ENCODE assay signal across 13 cellular contexts in the genomic region with DNA sequence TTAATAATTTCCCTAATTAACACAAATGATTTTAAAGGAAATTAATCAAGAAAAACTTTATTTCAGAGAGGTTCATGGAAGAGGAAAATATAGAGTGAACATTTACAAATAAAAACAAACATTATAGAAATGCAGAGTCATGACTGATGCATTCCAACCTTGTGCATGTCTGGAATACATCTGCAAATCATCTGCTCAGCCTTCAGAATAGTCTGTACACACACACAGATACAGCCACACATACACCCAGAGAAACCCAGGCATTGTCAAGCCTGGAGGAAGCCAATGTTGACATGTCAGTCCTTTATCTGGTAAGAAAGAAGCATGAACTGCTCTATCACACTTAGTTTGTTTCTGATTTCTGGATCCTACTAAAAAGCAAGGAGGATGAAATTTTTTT.
DNase-seq lines count a peak whose midpoint lies in the region; ATAC-seq, FAIRE-seq and TF ChIP-seq lines count a peak whose summit lies in the region.
"Had no signal": no experiment of that assay in that cellular context is flagged by ENCODE, and none has a peak within 500 bp of the region (broad histone marks: within the 10 kb centered on the region; RNA-seq: fewer than 3 reads in every experiment).

No MANE protein-coding gene starts in this region.

- peaks cover 2% of the 10 kb centered on the region for H3K36me3 Mint-ChIP-seq in mesothelial cell of epicardium
- H3K36me3 Mint-ChIP-seq in T-cell: no peaks in the 10 kb centered on the region
- H3K36me3 Mint-ChIP-seq: CD14-positive monocyte had no signal

- H3K4me3 ChIP-seq in A549: no peak overlapping the region
- H3K4me3 ChIP-seq: esophagus muscularis mucosa had no signal

- H3K4me3 Mint-ChIP-seq in mesothelial cell of epicardium: no peak overlapping the region
- no peak overlapping the region for H3K4me3 Mint-ChIP-seq in T-cell
- H3K4me3 Mint-ChIP-seq: activated naive CD4-positive, alpha-beta T cell treated with anti-CD3 and anti-CD28 coated beads for 36 hours; CD14-positive monocyte; neural crest cell had no signal

- POLR2A ChIA-PET in A549 (lab: Yijun Ruan, JAX): no interaction called here
- POLR2A ChIA-PET in T-cell (lab: Charles Lee): no interaction called here

- ATAC-seq in A549: peak; percentile 83 to 90
- no peak for ATAC-seq in T-cell (replicated peaks in 1 of 4)

- no peaks in the 10 kb centered on the region for H3K27me3 Mint-ChIP-seq in mesothelial cell of epicardium (ENCODE audit: low read depth)
- no peaks in the 10 kb centered on the region for H3K27me3 Mint-ChIP-seq in T-cell

- H3K9me3 Mint-ChIP-seq in mesothelial cell of epicardium: peaks cover 10% of the 10 kb centered on the region
- no peaks in the 10 kb centered on the region for H3K9me3 Mint-ChIP-seq in T-cell
- H3K9me3 Mint-ChIP-seq: activated naive CD4-positive, alpha-beta T cell treated with anti-CD3 and anti-CD28 coated beads for 36 hours had no signal

- H3K9me3 ChIP-seq in A549: peaks cover 3% of the 10 kb centered on the region; the same call in 2 of the 3 replicates
- H3K9me3 ChIP-seq: esophagus muscularis mucosa had no signal

- FAIRE-seq in A549 (lab: Jason Lieb, UNC): peak; percentile 78

- H3K4me2 ChIP-seq in A549: peak overlapping the region; percentile 71

- H3K27ac ChIP-seq in A549 (peak overlapping the region; percentile 77 to 84), epithelial cell of prostate (peak overlapping the region; percentile 68)

- TF ChIP-seq RAD21 in A549 (conservative IDR thresholded peaks at IDR 0.05 in 1 of 2, IDR thresholded peaks at IDR 0.05 in 1 of 2): no peak

- no peak for TF ChIP-seq POLR2A in A549 (IDR thresholded peaks at IDR 0.05; ENCODE audit: low read length)

- H3K4me1 Mint-ChIP-seq in mesothelial cell of epicardium (peaks cover 23% of the 10 kb centered on the region), T-cell (no peaks in the 10 kb centered on the region)

- H3K27ac Mint-ChIP-seq in mesothelial cell of epicardium: peak overlapping the region; percentile 95
- H3K27ac Mint-ChIP-seq in T-cell: no peak overlapping the region
- H3K27ac Mint-ChIP-seq: activated naive CD4-positive, alpha-beta T cell treated with anti-CD3 and anti-CD28 coated beads for 36 hours; CD14-positive monocyte had no signal

- TF ChIP-seq EP300 in A549 (IDR thresholded peaks at IDR 0.05): no peak

- CTCF ChIA-PET in A549 (lab: Yijun Ruan, JAX) (no interaction called here), T-cell (lab: Charles Lee) (interaction anchor here in 1 of 2 donors (0.7 kb wide), 1 partner anchor 103 kb away, joined by 3 read pairs; no protein-coding TSS in a partner anchor)

- TF ChIP-seq CTCF in A549 (IDR thresholded peaks at IDR 0.05) (no peak), mesothelial cell of epicardium (IDR thresholded peaks at IDR 0.05; ENCODE audit: unreplicated experiment) (no peak)

- peaks cover 49% of the 10 kb centered on the region for H3K4me1 ChIP-seq in A549

- DNase-seq in A549 (ENCODE audit: low read depth in 1 of 2, low spot score in 1 of 2): peak; percentile 8 to 66
- peak; percentile 22 for DNase-seq in M059J (ENCODE audit: low read depth)
- DNase-seq in epithelial cell of prostate (ENCODE audit: low read depth, low spot score): peak; percentile 34
- DNase-seq in mesothelial cell of epicardium (ENCODE audit: low spot score in 2 of 2, unreplicated experiment in 2 of 2): no peak
- no peak for DNase-seq in NCI-H446 (lab: John Stamatoyannopoulos, UW)
- no peak for DNase-seq in NCI-H128 (lab: John Stamatoyannopoulos, UW; ENCODE audit: unreplicated experiment)
- no peak for DNase-seq in HK-2 (ENCODE audit: unreplicated experiment)
- DNase-seq in T-cell: no peak
- DNase-seq: activated naive CD4-positive, alpha-beta T cell treated with anti-CD3 and anti-CD28 coated beads for 36 hours; NCI-H524 had no signal

TF ChIP-seq in A549, 52 proteins besides CTCF, POLR2A, EP300 and RAD21:
- no peak for TF ChIP-seq FOSL2 (IDR thresholded peaks at IDR 0.05)
- TF ChIP-seq FOSL2 (CRISPR knock-in tag; IDR thresholded peaks at IDR 0.05): peak; percentile 13; the same call in 1 of the 2 replicates
- TF ChIP-seq FOSB (CRISPR knock-in tag; IDR thresholded peaks at IDR 0.05): no peak
- peak; percentile 40; the same call in 1 of the 2 replicates for TF ChIP-seq NFE2L2 (conservative IDR thresholded peaks at IDR 0.05; ENCODE audit: low read length)
- peak; percentile 80 for TF ChIP-seq MAFK (IDR thresholded peaks at IDR 0.05; ENCODE audit: partially characterized antibody)
- no peak for TF ChIP-seq PHF8 (IDR thresholded peaks at IDR 0.05; ENCODE audit: borderline replicate concordance, low read depth)
- no peak for TF ChIP-seq NR3C1 (IDR thresholded peaks at IDR 0.05)

Comparison
In these comparisons a context has a peak if more than half of its experiments do, and no peak if none do; other contexts are left out.
1. ATAC-seq: peak in A549 (2 of 2); none in T-cell (0 of 4).
2. DNase-seq: peak in A549 (2 of 2), M059J (single experiment) and epithelial cell of prostate (single experiment); none in mesothelial cell of epicardium (0 of 2), NCI-H446 (0 of 2), NCI-H128 (single experiment), HK-2 (single experiment) and T-cell (0 of 34).